In genomic region chr6:15420959-15421438, GRCh38 we compare ENCODE assay signal across 9 cellular contexts.
DNase-seq lines count a peak whose midpoint lies in the region; ATAC-seq and TF ChIP-seq lines count a peak whose summit lies in the region.
"Had no signal": no experiment of that assay in that cellular context is flagged by ENCODE, and none has a peak within 500 bp of the region (broad histone marks: within the 10 kb centered on the region; RNA-seq: fewer than 3 reads in every experiment).

No MANE protein-coding gene starts in this region.

- peaks cover 13% of the 10 kb centered on the region for H3K9me3 ChIP-seq in Karpas-422 (ENCODE audit: low read length)
- no peaks in the 10 kb centered on the region for H3K9me3 ChIP-seq in BE2C

- no peaks in the 10 kb centered on the region for H3K27me3 Mint-ChIP-seq in naive thymus-derived CD8-positive, alpha-beta T cell
- no peaks in the 10 kb centered on the region for H3K27me3 Mint-ChIP-seq in MCF 10A (ENCODE audit: insufficient read depth, unreplicated experiment)

- no TSS peak for BruUV-seq in MCF 10A (replicated peaks; lab: Mats Ljungman, UMichigan)

- H3K79me2 ChIP-seq in Karpas-422 (ENCODE audit: low read length), result no peaks in the 10 kb centered on the region

- peaks cover 26 to 30% (median 27%) of the 10 kb centered on the region in 3 donors for H3K36me3 Mint-ChIP-seq in naive thymus-derived CD8-positive, alpha-beta T cell
- peaks cover 25% of the 10 kb centered on the region for H3K36me3 Mint-ChIP-seq in MCF 10A (ENCODE audit: insufficient read depth, unreplicated experiment)

- peak overlapping the region; percentile 15 to 74 (median 60) for H3K4me3 Mint-ChIP-seq in naive thymus-derived CD8-positive, alpha-beta T cell
- no peak overlapping the region for H3K4me3 Mint-ChIP-seq in MCF 10A (ENCODE audit: unreplicated experiment)

- H3K27ac Mint-ChIP-seq in naive thymus-derived CD8-positive, alpha-beta T cell, result peak overlapping the region; percentile 20 to 92 (median 82)
- H3K27ac Mint-ChIP-seq in MCF 10A (ENCODE audit: low read depth, unreplicated experiment), result no peak overlapping the region

- H3K9me3 Mint-ChIP-seq in naive thymus-derived CD8-positive, alpha-beta T cell, result peaks cover 0 to 39% (median 16%) of the 10 kb centered on the region in 9 donors
- peaks cover 5% of the 10 kb centered on the region for H3K9me3 Mint-ChIP-seq in MCF 10A (ENCODE audit: unreplicated experiment)

- H3K9me2 ChIP-seq in Karpas-422 (replicated peaks; ENCODE audit: insufficient read depth, low read length), result no peaks in the 10 kb centered on the region

- POLR2A ChIA-PET in naive thymus-derived CD8-positive, alpha-beta T cell (lab: Charles Lee), result interaction anchor here (0.7 to 1.6 kb wide), 2 partner anchors 12 to 1226 kb away, joined by 4 to 8 read pairs; no protein-coding TSS in a partner anchor
- POLR2A ChIA-PET in MCF 10A (lab: Yijun Ruan, JAX), result no interaction called here

- H3K27me3 ChIP-seq in Karpas-422 (ENCODE audit: low read length), result no peaks in the 10 kb centered on the region
- H3K27me3 ChIP-seq in BE2C, result no peaks in the 10 kb centered on the region
- H3K27me3 ChIP-seq: adrenal gland had no signal

- no peak overlapping the region for H3K9ac ChIP-seq in Karpas-422 (ENCODE audit: low read length)

- H3K4me1 ChIP-seq in Karpas-422 (ENCODE audit: low read length) (no peaks in the 10 kb centered on the region), BE2C (no peaks in the 10 kb centered on the region)
- H3K4me1 ChIP-seq: adrenal gland had no signal

- no peak overlapping the region for H3K4me3 ChIP-seq in Karpas-422 (ENCODE audit: low read length)
- no peak overlapping the region for H3K4me3 ChIP-seq in BE2C (ENCODE audit: low read depth, low read length)
- H3K4me3 ChIP-seq: adrenal gland had no signal

- H3K36me3 ChIP-seq in Karpas-422 (ENCODE audit: insufficient read depth, low read length) (no peaks in the 10 kb centered on the region), BE2C (no peaks in the 10 kb centered on the region)
- H3K36me3 ChIP-seq: adrenal gland had no signal

- no peak for TF ChIP-seq CTCF in MCF 10A (IDR thresholded peaks at IDR 0.05; ENCODE audit: unreplicated experiment)
- TF ChIP-seq CTCF in BE2C (IDR thresholded peaks at IDR 0.05; ENCODE audit: low read depth, low read length), result no peak

- intact Hi-C loops in MCF 10A (cut with micrococcal nuclease), result no loop called here

- peak; percentile 71 for ATAC-seq in GM18519 (IDR thresholded peaks at IDR 0.05; ENCODE audit: low FRiP score, unreplicated experiment)
- peak; percentile 80 for ATAC-seq in HG02623 (IDR thresholded peaks at IDR 0.05; ENCODE audit: unreplicated experiment)
- peak; percentile 72 to 76 for ATAC-seq in naive thymus-derived CD8-positive, alpha-beta T cell

- peaks cover 37 to 59% (median 55%) of the 10 kb centered on the region in 4 donors for H3K4me1 Mint-ChIP-seq in naive thymus-derived CD8-positive, alpha-beta T cell
- H3K4me1 Mint-ChIP-seq in MCF 10A (ENCODE audit: insufficient read depth, unreplicated experiment), result peaks cover 22% of the 10 kb centered on the region

- no peak overlapping the region for H3K4me2 ChIP-seq in Karpas-422 (ENCODE audit: low read depth, low read length, poor library complexity, severe bottlenecking)

- peaks cover 14% of the 10 kb centered on the region; the same call in 1 of the 2 replicates for H4K20me1 ChIP-seq in Karpas-422 (ENCODE audit: insufficient read depth, low read depth, low read length)

- H3K27ac ChIP-seq in Karpas-422 (ENCODE audit: low read length), result no peak overlapping the region
- H3K27ac ChIP-seq: adrenal gland had no signal

- no peak overlapping the region for H2AFZ ChIP-seq in Karpas-422 (ENCODE audit: low read length)

- CTCF ChIA-PET in MCF 10A (lab: Yijun Ruan, JAX), result interaction anchor here (0.6 to 1.1 kb wide), 3 partner anchors 29 to 146 kb away, joined by 3 to 8 read pairs (median 3); no protein-coding TSS in a partner anchor

- peak; percentile 41 for DNase-seq in SIG-M5 (lab: John Stamatoyannopoulos, UW)
- DNase-seq in naive thymus-derived CD8-positive, alpha-beta T cell, result peak in 2 of 10 donors; percentile 18 to 35
- no peak for DNase-seq in MCF 10A (ENCODE audit: unreplicated experiment)
- no peak for DNase-seq in Karpas-422
- no peak for DNase-seq in BE2C
- no peak for DNase-seq in activated gamma-delta T cell treated with Interleukin-2 at 50 U/mL for 16 hours
- DNase-seq: adrenal gland had no signal
